Comparison of ENCODE assay signal across 8 cellular contexts in the genomic region with DNA sequence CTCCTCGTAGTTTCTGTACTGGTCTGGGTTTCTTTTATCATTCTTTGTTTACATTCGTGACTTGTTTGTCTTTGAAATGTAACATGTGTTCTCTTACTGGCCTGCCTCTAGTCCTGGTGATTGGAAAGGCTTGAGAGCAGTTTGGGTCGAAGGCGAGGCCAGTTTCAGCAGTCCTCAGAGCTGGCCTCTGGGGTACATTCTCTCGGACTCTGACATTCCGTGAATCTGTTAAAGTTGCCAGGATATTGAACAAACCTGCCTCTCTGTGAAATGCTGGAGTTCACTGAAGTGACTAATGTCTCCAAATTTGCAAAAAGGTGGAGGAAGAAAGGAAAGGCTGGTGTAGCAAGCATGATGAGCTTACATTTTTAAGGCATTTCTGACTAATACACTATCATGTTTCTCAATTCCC.
A peak's percentile ranks its signal among the peaks of the same experiment; 100 is the strongest.
DNase-seq lines count a peak whose midpoint lies in the region; FAIRE-seq and TF ChIP-seq lines count a peak whose summit lies in the region.

No MANE protein-coding gene starts in this region.

- H3K27ac ChIP-seq in VCaP: peak overlapping the region; percentile 97

- H3K36me3 Mint-ChIP-seq in nephron (ENCODE audit: low read depth): peaks cover 46% of the 10 kb centered on the region

- POLR2A ChIA-PET in HEK293T (lab: Yijun Ruan, JAX): interaction anchor here (1.6 kb wide), 1 partner anchor 8 kb away, joined by 8 read pairs; no protein-coding TSS in a partner anchor

- DNase-seq in C1 segment of cervical spinal cord (lab: John Stamatoyannopoulos, UW): peak in 9 of 14 donors; percentile 22 to 64 (median 49)
- DNase-seq in HEK293T (ENCODE audit: extremely low spot score): peak; percentile 20
- DNase-seq in fibroblast of pulmonary artery (ENCODE audit: low read depth): peak; percentile 52
- DNase-seq in central memory CD4-positive, alpha-beta T cell: no peak
- no peak for DNase-seq in GM19239 (ENCODE audit: insufficient read length, low spot score)
- no peak for DNase-seq in NCI-H2227 treated with DMSO at 0.1 percent for 48 hours (lab: John Stamatoyannopoulos, UW)

- peaks cover 16% of the 10 kb centered on the region for H3K9me3 Mint-ChIP-seq in nephron

- peak overlapping the region; percentile 95 to 98 (median 98) for H3K27ac Mint-ChIP-seq in nephron

- peak overlapping the region; percentile 90 for H3K4me3 ChIP-seq in fibroblast of pulmonary artery (replicated peaks; ENCODE audit: low read depth, low read length)

- no peak for TF ChIP-seq CTCF in VCaP (conservative IDR thresholded peaks at IDR 0.05)
- TF ChIP-seq CTCF in fibroblast of pulmonary artery (IDR thresholded peaks at IDR 0.05; ENCODE audit: low read length, missing control alignments): no peak
- no peak for TF ChIP-seq CTCF in nephron (IDR thresholded peaks at IDR 0.05; ENCODE audit: unreplicated experiment in 3 of 3)

- no peaks in the 10 kb centered on the region for H3K27me3 Mint-ChIP-seq in nephron (ENCODE audit: low read depth)

- FAIRE-seq in GM19239 (lab: Jason Lieb, UNC): no peak

- CTCF ChIA-PET in HEK293T (lab: Yijun Ruan, JAX): interaction anchor here (0.7 to 1.1 kb wide), 2 partner anchors 26 to 90 kb away, joined by 3 read pairs; no protein-coding TSS in a partner anchor

- H3K4me3 Mint-ChIP-seq in nephron: peak overlapping the region; percentile 94 to 98 (median 95)

- peaks cover 29% of the 10 kb centered on the region for H3K4me1 Mint-ChIP-seq in nephron

TF ChIP-seq in HEK293T, 16 proteins besides CTCF, POLR2A, EP300 and RAD21:
- TF ChIP-seq FOXK2 (IDR thresholded peaks at IDR 0.05): 0 out of 2 replicates have a peak, but pooled peaks have one; percentile 17
- no peak for TF ChIP-seq SP1 (IDR thresholded peaks at IDR 0.05)
TF ChIP-seq in HEK293T: peak in this region for 1.

Comparison
In these comparisons a context has a peak if more than half of its experiments do, and no peak if none do; other contexts are left out.
1. DNase-seq: peak in C1 segment of cervical spinal cord (9 of 14), HEK293T (single experiment) and fibroblast of pulmonary artery (single experiment); none in central memory CD4-positive, alpha-beta T cell (single experiment), GM19239 (single experiment) and NCI-H2227 treated with DMSO at 0.1 percent for 48 hours (single experiment).